27 cellular contexts compared by ENCODE assay signal in genomic region chr2:197828464-197829135, GRCh38. TPM values are rescaled to one million over a fixed set of nuclear protein-coding genes. Genes with fewer than 3 reads are reported as not detected.
A peak's percentile ranks its signal among the peaks of the same experiment; 100 is the strongest.
DNase-seq lines count a peak whose midpoint lies in the region; ATAC-seq and TF ChIP-seq lines count a peak whose summit lies in the region.
"Had no signal": no experiment of that assay in that cellular context is flagged by ENCODE, and none has a peak within 500 bp of the region (broad histone marks: within the 10 kb centered on the region; RNA-seq: fewer than 3 reads in every experiment).

No MANE protein-coding gene starts in this region.

- CTCF ChIA-PET in A673 (lab: Charles Lee) (no interaction called here), HEK293 (lab: Yijun Ruan, JAX) (interaction anchor here (1.7 kb wide), 1 partner anchor 15 kb away, joined by 4 read pairs; no protein-coding TSS in a partner anchor)

- H3K27ac ChIP-seq in A673 (ENCODE audit: low read depth, low read length, poor library complexity, severe bottlenecking) (no peak overlapping the region), HEK293 (ENCODE audit: extremely low read depth, low read depth, low read length) (no peak overlapping the region), heart left ventricle (no peak overlapping the region)
- H3K27ac ChIP-seq: BLaER1, gastroesophageal sphincter, left ventricle myocardium inferior, RWPE1, spleen, suprapubic skin, vagina had no signal

- H3K4me3 Mint-ChIP-seq in activated naive CD8-positive, alpha-beta T cell treated with anti-CD3 and anti-CD28 coated beads for 36 hours: no peak overlapping the region
- H3K4me3 Mint-ChIP-seq: activated naive CD4-positive, alpha-beta T cell treated with anti-CD3 and anti-CD28 coated beads for 36 hours; activated T-cell treated with anti-CD3 and anti-CD28 coated beads, Interleukin-2, amount 50 U/mL, for 72 hours; natural killer cell; stimulated activated naive B cell treated with anti-CD40 and anti-IgM and Interleukin-4, amounts not matched to agents 10 μg/mL and 1 μg/mL and 100 μg/mL, for 72 hours; T-helper 17 cell had no signal

- POLR2A ChIA-PET in A673 (lab: Charles Lee; ENCODE audit: low non-redundant PET) (no interaction called here), HEK293 (lab: Yijun Ruan, JAX) (no interaction called here)

- H3K27me3 ChIP-seq in A673 (replicated peaks; ENCODE audit: insufficient read depth, low read depth, low read length, poor library complexity): no peaks in the 10 kb centered on the region
- H3K27me3 ChIP-seq in heart left ventricle: no peaks in the 10 kb centered on the region
- H3K27me3 ChIP-seq: BLaER1, gastroesophageal sphincter, spleen, suprapubic skin, vagina had no signal

- ATAC-seq in HG03439 (IDR thresholded peaks at IDR 0.05; ENCODE audit: unreplicated experiment) (no peak), HG03045 (IDR thresholded peaks at IDR 0.05; ENCODE audit: unreplicated experiment) (no peak), heart left ventricle (no peak)
- ATAC-seq: activated T-cell treated with anti-CD3 and anti-CD28 coated beads, Interleukin-2, amount 50 U/mL, for 72 hours; gastroesophageal sphincter; HCT116; natural killer cell; stimulated activated naive B cell treated with anti-CD40 and anti-IgM and Interleukin-4, amounts not matched to agents 10 μg/mL and 1 μg/mL and 100 μg/mL, for 72 hours; T-helper 17 cell had no signal

- H3K9me3 ChIP-seq in A673 (ENCODE audit: low read depth, low read length, poor library complexity, severe bottlenecking) (no peaks in the 10 kb centered on the region), HEK293 (ENCODE audit: control insufficient read depth, insufficient read depth, low read depth, low read length) (no peaks in the 10 kb centered on the region), heart left ventricle (peaks cover 0 to 5% (median 0%) of the 10 kb centered on the region in 12 donors)
- H3K9me3 ChIP-seq: BLaER1, Caco-2, gastroesophageal sphincter, left ventricle myocardium inferior, spleen, suprapubic skin, vagina had no signal

- H3K4me3 ChIP-seq in A673 (ENCODE audit: low read depth, low read length, poor library complexity, severe bottlenecking) (no peak overlapping the region), HEK293 (ENCODE audit: low read depth, low read length) (no peak overlapping the region), heart left ventricle (no peak overlapping the region)
- H3K4me3 ChIP-seq: BLaER1, gastroesophageal sphincter, left ventricle myocardium inferior, spleen, suprapubic skin, vagina had no signal

- TF ChIP-seq POLR2A in heart left ventricle (IDR thresholded peaks at IDR 0.05): no peak

- intact Hi-C loops in A673 (cut with micrococcal nuclease; ENCODE audit: unreplicated experiment): no loop called here
- intact Hi-C loops in heart left ventricle (cut with DNase I): loop anchor here in 1 of 10 donors (10.0 kb wide), 1 partner anchor 46 kb away; no protein-coding TSS in a partner anchor

- peaks cover 12% of the 10 kb centered on the region for H3K9me3 Mint-ChIP-seq in activated naive CD8-positive, alpha-beta T cell treated with anti-CD3 and anti-CD28 coated beads for 36 hours

- H3K27me3 Mint-ChIP-seq in activated naive CD8-positive, alpha-beta T cell treated with anti-CD3 and anti-CD28 coated beads for 36 hours: no peaks in the 10 kb centered on the region
- H3K27me3 Mint-ChIP-seq: T-helper 17 cell had no signal

- H3K36me3 ChIP-seq in A673 (ENCODE audit: insufficient read depth, low read length, poor library complexity, severe bottlenecking) (no peaks in the 10 kb centered on the region), HEK293 (ENCODE audit: control insufficient read depth in 2 of 2, insufficient read depth in 1 of 2, low read length in 2 of 2) (no peaks in the 10 kb centered on the region), heart left ventricle (no peaks in the 10 kb centered on the region)
- H3K36me3 ChIP-seq: BLaER1, gastroesophageal sphincter, left ventricle myocardium inferior, spleen, suprapubic skin, vagina had no signal

- WGBS in heart left ventricle, 4 donors: 78 to 86% (median 84%) methylated on average over 1 of the region's 1 CpG

- no peak for TF ChIP-seq CTCF in A673 (conservative IDR thresholded peaks at IDR 0.05; ENCODE audit: low read depth, low read length)
- no peak for TF ChIP-seq CTCF in HEK293 (tag by site-specific recombination; IDR thresholded peaks at IDR 0.05)
- no peak for TF ChIP-seq CTCF in heart left ventricle (IDR thresholded peaks at IDR 0.05)

- peaks cover 3% of the 10 kb centered on the region for H3K36me3 Mint-ChIP-seq in activated naive CD8-positive, alpha-beta T cell treated with anti-CD3 and anti-CD28 coated beads for 36 hours
- H3K36me3 Mint-ChIP-seq: natural killer cell; stimulated activated naive B cell treated with anti-CD40 and anti-IgM and Interleukin-4, amounts not matched to agents 10 μg/mL and 1 μg/mL and 100 μg/mL, for 72 hours had no signal

- H3K27ac Mint-ChIP-seq in activated naive CD8-positive, alpha-beta T cell treated with anti-CD3 and anti-CD28 coated beads for 36 hours: no peak overlapping the region
- H3K27ac Mint-ChIP-seq: activated naive CD4-positive, alpha-beta T cell treated with anti-CD3 and anti-CD28 coated beads for 36 hours; activated T-cell treated with anti-CD3 and anti-CD28 coated beads, Interleukin-2, amount 50 U/mL, for 72 hours; natural killer cell; stimulated activated naive B cell treated with anti-CD40 and anti-IgM and Interleukin-4, amounts not matched to agents 10 μg/mL and 1 μg/mL and 100 μg/mL, for 72 hours; T-helper 17 cell had no signal

- no peaks in the 10 kb centered on the region for H3K4me1 Mint-ChIP-seq in activated naive CD8-positive, alpha-beta T cell treated with anti-CD3 and anti-CD28 coated beads for 36 hours
- H3K4me1 Mint-ChIP-seq: natural killer cell; stimulated activated naive B cell treated with anti-CD40 and anti-IgM and Interleukin-4, amounts not matched to agents 10 μg/mL and 1 μg/mL and 100 μg/mL, for 72 hours had no signal

- DNase-seq in A673 (ENCODE audit: low spot score) (peak; percentile 33), amniotic epithelial cell (ENCODE audit: low read depth) (peak; percentile 45), fibroblast of peridontal ligament (ENCODE audit: extremely low read depth) (peak; percentile 47), heart left ventricle (no peak)
- no peak for DNase-seq in activated naive CD8-positive, alpha-beta T cell treated with anti-CD3 and anti-CD28 coated beads for 36 hours
- DNase-seq: activated naive CD4-positive, alpha-beta T cell treated with anti-CD3 and anti-CD28 coated beads for 36 hours; activated T-cell treated with anti-CD3 and anti-CD28 coated beads, Interleukin-2, amount 50 U/mL, for 72 hours; Caco-2; caudate nucleus; KBM-7; left ventricle myocardium inferior; natural killer cell; NCI-H226; spleen; stimulated activated CD4-positive, alpha-beta T cell treated with anti-CD3 and anti-CD28 coated beads, Interleukin-4, amount 100 ng/mL, for 1 hour; stimulated activated naive B cell treated with anti-CD40 and anti-IgM and Interleukin-4, amounts not matched to agents 10 μg/mL and 1 μg/mL and 100 μg/mL, for 72 hours; T-helper 17 cell had no signal

- H3K4me1 ChIP-seq in A673 (ENCODE audit: insufficient read depth, low read length, poor library complexity, severe bottlenecking): no peaks in the 10 kb centered on the region
- H3K4me1 ChIP-seq in HEK293 (ENCODE audit: control insufficient read depth, insufficient read depth, low read length): no peaks in the 10 kb centered on the region
- H3K4me1 ChIP-seq in heart left ventricle: peaks cover 0 to 22% (median 9%) of the 10 kb centered on the region in 12 donors
- H3K4me1 ChIP-seq: BLaER1, Caco-2, spleen, suprapubic skin, vagina had no signal

- no TSS peak for BruUV-seq in A673 (replicated peaks; lab: Mats Ljungman, UMichigan)

TF ChIP-seq in HEK293, 187 proteins besides CTCF, POLR2A, EP300 and RAD21:
- 0 out of 2 replicates have a peak, but pooled peaks have one; percentile 42 for TF ChIP-seq MEIS1 (CRISPR knock-in tag; IDR thresholded peaks at IDR 0.05; ENCODE audit: borderline replicate concordance)
- no peak for TF ChIP-seq REPIN1 (tag by site-specific recombination; IDR thresholded peaks at IDR 0.05; ENCODE audit: low read depth)

RNA-seq across cellular contexts. Expression of gene PLCL1, which starts 24.2 kb away (rescaled TPM):
- not detected in 2 replicates for total RNA-seq in A673 (2021)
- under 1 TPM; 0.22 to 0.23 TPM for total RNA-seq in activated naive CD8-positive, alpha-beta T cell treated with anti-CD3 and anti-CD28 coated beads for 36 hours
- 100 to 1,000 TPM in 3 of 9 donors, 10 to 100 TPM in 6; 65.9 to 126 (median 97.6) TPM for total RNA-seq in heart left ventricle
- polyA plus RNA-seq in heart left ventricle: 10 to 100 TPM; 22.0 to 33.3 TPM

RNA-seq across cellular contexts. Expression of gene BOLL, which starts 43.5 kb away (rescaled TPM):
- not detected in 2 replicates for total RNA-seq in A673 (2021)
- not detected for total RNA-seq in activated naive CD8-positive, alpha-beta T cell treated with anti-CD3 and anti-CD28 coated beads for 36 hours
- total RNA-seq in heart left ventricle: under 1 TPM in 2 of 9 donors, not detected in 7; 0.12 to 0.21 TPM
- polyA plus RNA-seq in heart left ventricle: under 1 TPM in 1 of 2 donors, not detected in 1; 0.08 TPM
- total RNA-seq: Caco-2, left ventricle myocardium inferior, natural killer cell, omental fat pad, spleen, suprapubic skin, T-helper 17 cell, vagina had no signal
- polyA plus RNA-seq: spleen had no signal

Comparison
In these comparisons a context has a peak if more than half of its experiments do, and no peak if none do; other contexts are left out.
1. DNase-seq: peak in A673 (single experiment), amniotic epithelial cell (single experiment) and fibroblast of peridontal ligament (single experiment); none in activated naive CD8-positive, alpha-beta T cell treated with anti-CD3 and anti-CD28 coated beads for 36 hours (single experiment) and heart left ventricle (0 of 5).
2. RNA of gene PLCL1, which starts 24.2 kb away (total RNA-seq): 65.9 to 126 TPM in heart left ventricle; 0.22 to 0.23 TPM in activated naive CD8-positive, alpha-beta T cell treated with anti-CD3 and anti-CD28 coated beads for 36 hours and not detected in A673; every median in the first group is over 10 times any median in the second.